8 cellular contexts compared by ENCODE assay signal in genomic region chr1:6580119-6580587, GRCh38. TPM values are rescaled to one million over a fixed set of nuclear protein-coding genes. Genes with fewer than 3 reads are reported as not detected.
DNase-seq lines count a peak whose midpoint lies in the region; FAIRE-seq and TF ChIP-seq lines count a peak whose summit lies in the region.

No MANE protein-coding gene starts in this region.

- H3K27me3 ChIP-seq in astrocyte (ENCODE audit: insufficient read depth, low read length): no peaks in the 10 kb centered on the region
- no peaks in the 10 kb centered on the region for H3K27me3 ChIP-seq in kidney epithelial cell (ENCODE audit: control insufficient read depth, insufficient read depth, low read length)
- no peaks in the 10 kb centered on the region for H3K27me3 ChIP-seq in testis

- H3K9me3 Mint-ChIP-seq in Calu3 (ENCODE audit: low read depth, unreplicated experiment) (no peaks in the 10 kb centered on the region), astrocyte (ENCODE audit: unreplicated experiment) (no peaks in the 10 kb centered on the region)

- H3K27ac ChIP-seq in astrocyte (ENCODE audit: low read depth, low read length) (peak overlapping the region; percentile 45), testis (peak overlapping the region; percentile 83 to 94)

- peaks cover 38% of the 10 kb centered on the region for H3K36me3 Mint-ChIP-seq in Calu3 (ENCODE audit: insufficient read depth, unreplicated experiment)
- peaks cover 3% of the 10 kb centered on the region for H3K36me3 Mint-ChIP-seq in astrocyte (ENCODE audit: low read depth, unreplicated experiment)

- 0 to 6% methylated on average over 9 to 30 of the region's 30 CpGs for WGBS in testis, 2 donors

- TF ChIP-seq CTCF in Calu3 (IDR thresholded peaks at IDR 0.05; ENCODE audit: unreplicated experiment) (no peak), astrocyte (IDR thresholded peaks at IDR 0.05; ENCODE audit: insufficient read depth, low read depth, low read length) (no peak), kidney epithelial cell (IDR thresholded peaks at IDR 0.05; ENCODE audit: insufficient read depth, low read length, poor library complexity, severe bottlenecking) (no peak), testis (IDR thresholded peaks at IDR 0.05) (no peak)

- peak overlapping the region; percentile 90 for H3K4me2 ChIP-seq in astrocyte (ENCODE audit: low read length)

- H3K27me3 Mint-ChIP-seq in Calu3 (ENCODE audit: unreplicated experiment) (no peaks in the 10 kb centered on the region), astrocyte (ENCODE audit: low read depth, unreplicated experiment) (no peaks in the 10 kb centered on the region)

- H3K4me1 ChIP-seq in astrocyte (ENCODE audit: insufficient read depth, low read length): peaks cover 12% of the 10 kb centered on the region
- peaks cover 30% of the 10 kb centered on the region for H3K4me1 ChIP-seq in testis

- DNase-seq in Calu3 (no peak), astrocyte (ENCODE audit: low read depth) (no peak), kidney epithelial cell (ENCODE audit: low read depth) (no peak), testis (no peak)
- no peak for DNase-seq in Jurkat, Clone E6-1 (ENCODE audit: low read depth, low spot score)
- DNase-seq in stimulated activated CD4-positive, alpha-beta T cell treated with anti-CD3 and anti-CD28 coated beads, Interleukin-4, amount 100 ng/mL, for 1 hour: no peak
- no peak for DNase-seq in NK-92 treated with Interleukin-12 subunit alpha and Interleukin-12 subunit beta, amount 100 ng/mL, for 24 hours (lab: John Stamatoyannopoulos, UW)
- DNase-seq in activated effector memory CD4-positive, alpha-beta T cell treated with Interleukin-2 at 50 U/mL for 16 hours: no peak

- H3K27ac Mint-ChIP-seq in Calu3 (ENCODE audit: unreplicated experiment): peak overlapping the region; percentile 92
- peak overlapping the region; percentile 80 for H3K27ac Mint-ChIP-seq in astrocyte (ENCODE audit: unreplicated experiment)

- peak overlapping the region; percentile 83 for H3K9ac ChIP-seq in astrocyte (ENCODE audit: low read length)

- peaks cover 32% of the 10 kb centered on the region for H3K79me2 ChIP-seq in astrocyte (ENCODE audit: insufficient read depth, low read length)

- CTCF ChIA-PET in Calu3 (lab: Charles Lee): interaction anchor here (0.6 to 1.6 kb wide), 2 partner anchors 19 to 21 kb away, joined by 3 to 4 read pairs; no protein-coding TSS in a partner anchor

- H3K4me1 Mint-ChIP-seq in Calu3 (ENCODE audit: low read depth, unreplicated experiment) (peaks cover 9% of the 10 kb centered on the region), astrocyte (ENCODE audit: low read depth, unreplicated experiment) (peaks cover 25% of the 10 kb centered on the region)

- H2AFZ ChIP-seq in astrocyte (ENCODE audit: low read depth, low read length): peak overlapping the region; percentile 31

- TF ChIP-seq POLR2A in testis (IDR thresholded peaks at IDR 0.05): no peak

- H3K4me3 Mint-ChIP-seq in Calu3 (ENCODE audit: low read depth, unreplicated experiment): peak overlapping the region; percentile 96
- peak overlapping the region; percentile 96 for H3K4me3 Mint-ChIP-seq in astrocyte (ENCODE audit: unreplicated experiment)

- no peaks in the 10 kb centered on the region for H3K9me3 ChIP-seq in astrocyte (ENCODE audit: insufficient read depth, low read depth, low read length)
- H3K9me3 ChIP-seq in testis: no peaks in the 10 kb centered on the region

- H4K20me1 ChIP-seq in astrocyte (ENCODE audit: insufficient read depth, low read length): peaks cover 30% of the 10 kb centered on the region

- BruUV-seq in Calu3 (replicated peaks; lab: Mats Ljungman, UMichigan): no TSS peak

- H3K4me3 ChIP-seq in Jurkat, Clone E6-1 (ENCODE audit: low read length): peak overlapping the region; percentile 81
- peak overlapping the region; percentile 65 for H3K4me3 ChIP-seq in astrocyte (ENCODE audit: insufficient read depth, low read depth, low read length)
- H3K4me3 ChIP-seq in kidney epithelial cell (ENCODE audit: low read depth, low read length): peak overlapping the region; percentile 96
- H3K4me3 ChIP-seq in testis: peak overlapping the region; percentile 68 to 96

- intact Hi-C loops in Calu3 (cut with micrococcal nuclease; ENCODE audit: unreplicated experiment): no loop called here
- intact Hi-C loops in testis (cut with DNase I; ENCODE audit: low total_unique reads): loop anchor here (5.0 kb wide), 1 partner anchor 52 kb away; no protein-coding TSS in a partner anchor

- H3K36me3 ChIP-seq in astrocyte (ENCODE audit: insufficient read depth, low read length) (no peaks in the 10 kb centered on the region), kidney epithelial cell (ENCODE audit: control insufficient read depth, insufficient read depth, low read length) (no peaks in the 10 kb centered on the region), testis (ENCODE audit: low read depth, missing control alignments) (no peaks in the 10 kb centered on the region)

- FAIRE-seq in astrocyte (lab: Jason Lieb, UNC): no peak

RNA-seq across cellular contexts. Expression of gene ZBTB48, which starts 0.4 kb away (rescaled TPM):
- total RNA-seq in Calu3 (2022) (24.4 and 25.2 TPM in 2 replicates), astrocyte (20.0 and 26.5 TPM in 2 replicates), kidney epithelial cell (14.2 and 18.9 TPM in 2 replicates), testis (10 to 100 TPM; 58.9 to 70.7 TPM)
- 28.3 TPM for polyA plus RNA-seq in Jurkat, Clone E6-1 (2012; ENCODE audit: insufficient read depth, insufficient read length)
- polyA plus RNA-seq in testis (ENCODE audit: insufficient read depth, low read depth, low replicate concordance): 80.7 TPM

RNA-seq across cellular contexts. Expression of gene KLHL21, which starts 22.5 kb away (rescaled TPM):
- total RNA-seq in Calu3 (2022) (21.8 and 23.5 TPM in 2 replicates), astrocyte (39.7 and 42.3 TPM in 2 replicates), kidney epithelial cell (69.5 and 77.4 TPM in 2 replicates), testis (10 to 100 TPM; 71.7 to 84.6 TPM)
- polyA plus RNA-seq in Jurkat, Clone E6-1 (2012; ENCODE audit: insufficient read depth, insufficient read length): 16.4 TPM
- polyA plus RNA-seq in testis (ENCODE audit: insufficient read depth, low read depth, low replicate concordance): 31.1 TPM

RNA-seq across cellular contexts. Expression of gene TAS1R1, which starts 25.0 kb away (rescaled TPM):
- total RNA-seq in Calu3 (2022) (not detected in 2 replicates), astrocyte (not detected in 2 replicates), kidney epithelial cell (not detected in 2 replicates), testis (1 to 10 TPM; 5.3 to 5.6 TPM)
- polyA plus RNA-seq in Jurkat, Clone E6-1 (2012; ENCODE audit: insufficient read depth, insufficient read length): not detected
- 5.1 TPM for polyA plus RNA-seq in testis (ENCODE audit: insufficient read depth, low read depth, low replicate concordance)

RNA-seq across cellular contexts. Expression of gene NOL9, which starts 25.8 kb away (rescaled TPM):
- 27.2 and 30.4 TPM in 2 replicates for total RNA-seq in Calu3 (2022)
- polyA plus RNA-seq in Jurkat, Clone E6-1 (2012; ENCODE audit: insufficient read depth, insufficient read length): 7.2 TPM
- total RNA-seq in astrocyte: 24.0 and 26.8 TPM in 2 replicates
- total RNA-seq in kidney epithelial cell: 30.3 and 32.5 TPM in 2 replicates
- total RNA-seq in testis: 10 to 100 TPM; 29.0 to 34.6 TPM
- 11.4 TPM for polyA plus RNA-seq in testis (ENCODE audit: insufficient read depth, low read depth, low replicate concordance)

RNA-seq across cellular contexts. Expression of gene PHF13, which starts 33.4 kb away (rescaled TPM):
- total RNA-seq in Calu3 (2022) (14.2 and 14.5 TPM in 2 replicates), astrocyte (23.7 and 24.7 TPM in 2 replicates), kidney epithelial cell (8.0 and 8.8 TPM in 2 replicates), testis (10 to 100 TPM; 88.1 to 94.3 TPM)
- polyA plus RNA-seq in Jurkat, Clone E6-1 (2012; ENCODE audit: insufficient read depth, insufficient read length): 16.1 TPM
- polyA plus RNA-seq in testis (ENCODE audit: insufficient read depth, low read depth, low replicate concordance): 70.8 TPM
